ENCODE assay signal across 1 cellular context in the genomic region with DNA sequence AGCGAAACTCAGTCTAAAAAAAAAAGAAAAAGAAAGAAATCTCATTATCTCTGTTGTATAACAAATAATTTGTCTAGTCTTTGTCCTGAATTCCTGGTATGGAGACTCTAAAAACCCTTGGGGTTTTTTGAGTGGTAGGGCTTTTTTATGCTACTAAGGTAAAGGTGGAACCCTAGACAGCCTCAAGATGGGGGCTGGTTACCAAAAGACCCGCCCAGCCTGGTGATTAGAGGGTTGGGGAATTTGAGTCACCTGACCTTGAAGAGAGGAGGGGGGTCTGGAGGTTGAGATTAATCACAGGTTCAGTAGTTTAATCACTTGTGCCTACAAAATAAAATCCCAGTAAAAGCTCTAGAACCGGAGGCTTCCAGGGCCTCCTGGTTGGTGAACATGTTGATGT.
TF ChIP-seq lines count a peak whose summit lies in the region.

No MANE protein-coding gene starts in this region.

TF ChIP-seq in liver, 16 proteins besides CTCF, POLR2A, EP300 and RAD21 (continued from another document):
- TF ChIP-seq, protein P1, sequence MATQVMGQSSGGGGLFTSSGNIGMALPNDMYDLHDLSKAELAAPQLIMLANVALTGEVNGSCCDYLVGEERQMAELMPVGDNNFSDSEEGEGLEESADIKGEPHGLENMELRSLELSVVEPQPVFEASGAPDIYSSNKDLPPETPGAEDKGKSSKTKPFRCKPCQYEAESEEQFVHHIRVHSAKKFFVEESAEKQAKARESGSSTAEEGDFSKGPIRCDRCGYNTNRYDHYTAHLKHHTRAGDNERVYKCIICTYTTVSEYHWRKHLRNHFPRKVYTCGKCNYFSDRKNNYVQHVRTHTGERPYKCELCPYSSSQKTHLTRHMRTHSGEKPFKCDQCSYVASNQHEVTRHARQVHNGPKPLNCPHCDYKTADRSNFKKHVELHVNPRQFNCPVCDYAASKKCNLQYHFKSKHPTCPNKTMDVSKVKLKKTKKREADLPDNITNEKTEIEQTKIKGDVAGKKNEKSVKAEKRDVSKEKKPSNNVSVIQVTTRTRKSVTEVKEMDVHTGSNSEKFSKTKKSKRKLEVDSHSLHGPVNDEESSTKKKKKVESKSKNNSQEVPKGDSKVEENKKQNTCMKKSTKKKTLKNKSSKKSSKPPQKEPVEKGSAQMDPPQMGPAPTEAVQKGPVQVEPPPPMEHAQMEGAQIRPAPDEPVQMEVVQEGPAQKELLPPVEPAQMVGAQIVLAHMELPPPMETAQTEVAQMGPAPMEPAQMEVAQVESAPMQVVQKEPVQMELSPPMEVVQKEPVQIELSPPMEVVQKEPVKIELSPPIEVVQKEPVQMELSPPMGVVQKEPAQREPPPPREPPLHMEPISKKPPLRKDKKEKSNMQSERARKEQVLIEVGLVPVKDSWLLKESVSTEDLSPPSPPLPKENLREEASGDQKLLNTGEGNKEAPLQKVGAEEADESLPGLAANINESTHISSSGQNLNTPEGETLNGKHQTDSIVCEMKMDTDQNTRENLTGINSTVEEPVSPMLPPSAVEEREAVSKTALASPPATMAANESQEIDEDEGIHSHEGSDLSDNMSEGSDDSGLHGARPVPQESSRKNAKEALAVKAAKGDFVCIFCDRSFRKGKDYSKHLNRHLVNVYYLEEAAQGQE (IDR thresholded peaks at IDR 0.05) = no peak
- TF ChIP-seq SP1 (IDR thresholded peaks at IDR 0.05) = no peak
- TF ChIP-seq JUND (IDR thresholded peaks at IDR 0.05) = no peak
- no peak for TF ChIP-seq FOXA2 (IDR thresholded peaks at IDR 0.05)
- no peak for TF ChIP-seq HNF4G (IDR thresholded peaks at IDR 0.05)
- no peak for TF ChIP-seq MAX (IDR thresholded peaks at IDR 0.05)
- TF ChIP-seq NR2F2 (IDR thresholded peaks at IDR 0.05) = no peak
